ENCODE assay signal across 33 cellular contexts in the genomic region with DNA sequence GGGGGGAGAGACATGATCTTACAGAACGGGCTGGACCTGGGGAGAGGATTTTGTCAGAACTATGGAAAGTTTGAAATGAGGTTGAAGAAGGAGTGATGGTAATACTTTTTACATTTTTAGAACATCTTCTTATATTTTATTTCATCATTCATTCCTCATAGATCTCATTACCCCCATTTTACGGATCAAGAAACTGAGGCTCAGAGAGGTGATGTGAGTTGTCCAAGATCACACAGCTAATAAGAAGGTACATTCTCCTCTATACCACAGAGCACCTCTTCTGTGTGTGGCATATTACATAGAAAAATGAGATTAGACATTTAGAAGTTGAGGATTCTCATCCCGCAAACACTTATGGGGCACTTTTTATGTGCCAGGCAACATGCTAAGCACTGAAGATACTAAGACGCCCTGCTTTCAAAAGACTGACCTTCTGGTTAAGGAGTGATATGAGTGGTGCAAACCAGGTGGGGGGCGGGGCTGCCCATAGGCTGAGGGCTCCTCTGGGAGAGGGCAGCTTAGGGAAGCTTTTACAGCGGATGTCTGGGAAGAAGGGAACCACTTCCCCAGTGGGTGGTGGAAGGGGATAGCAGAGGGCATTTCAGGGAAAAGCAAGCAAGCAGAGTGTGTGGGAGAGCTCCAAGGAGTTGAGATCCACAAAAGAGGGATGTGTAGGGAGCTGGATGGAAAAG. TPM values are rescaled to one million over a fixed set of nuclear protein-coding genes. Genes with fewer than 3 reads are reported as not detected.
"Had no signal": no experiment of that assay in that cellular context is flagged by ENCODE, and none has a peak within 500 bp of the region (broad histone marks: within the 10 kb centered on the region; RNA-seq: fewer than 3 reads in every experiment).

No MANE protein-coding gene starts in this region.

- H3K36me3 ChIP-seq: adrenal gland, esophagus squamous epithelium, gastroesophageal sphincter, heart right ventricle had no signal

- H3K4me3 ChIP-seq: adrenal gland, body of pancreas, esophagus squamous epithelium, gastroesophageal sphincter, heart right ventricle had no signal

- FAIRE-seq: colon, endometrium, endothelial cell of umbilical vein had no signal

- DNase-seq: activated CD4-positive, alpha-beta memory T cell treated with anti-CD3 and anti-CD28 coated beads, Interleukin-2, amount 10 ng/mL, durations not matched to agents 7 days and 5 days; activated CD4-positive, alpha-beta T cell treated with anti-CD3 and anti-CD28 coated beads for 1 hour; activated CD4-positive, alpha-beta T cell treated with anti-CD3 and anti-CD28 coated beads for 4 hours; activated CD4-positive, alpha-beta T cell treated with anti-CD3 and anti-CD28 coated beads, Interleukin-2, amount 10 ng/mL, durations not matched to agents 7 days and 5 days; activated CD4-positive, alpha-beta T cell treated with anti-CD3 and anti-CD28 coated beads, Interleukin-2, amount 50 U/mL, for 4 hours; activated effector memory CD4-positive, alpha-beta T cell treated with anti-CD3 and anti-CD28 coated beads, Interleukin-2, amount 50 U/mL, for 16 hours; activated naive CD4-positive, alpha-beta T cell treated with anti-CD3 and anti-CD28 coated beads for 36 hours; activated naive CD8-positive, alpha-beta T cell treated with anti-CD3 and anti-CD28 coated beads for 36 hours; activated naive CD8-positive, alpha-beta T cell treated with anti-CD3 and anti-CD28 coated beads, Interleukin-2, amount 50 U/mL, for 24 hours; activated T-cell treated with anti-CD3 and anti-CD28 coated beads, Interleukin-2, amount 50 U/mL, for 1 hour; activated T-cell treated with anti-CD3 and anti-CD28 coated beads, Interleukin-2, amount 50 U/mL, for 48 hours; amygdala; aorta; body of pancreas; caudate nucleus; effector CD8-positive, alpha-beta T cell; esophagus squamous epithelium; foreskin melanocyte; heart right ventricle; T-helper 1 cell; T-helper 2 cell had no signal

- H3K9me3 ChIP-seq: adrenal gland, body of pancreas, esophagus squamous epithelium, gastroesophageal sphincter, heart right ventricle had no signal

- ATAC-seq: activated naive CD8-positive, alpha-beta T cell treated with anti-CD3 and anti-CD28 coated beads, Interleukin-2, amount 50 U/mL, for 24 hours; body of pancreas; gastroesophageal sphincter had no signal

- H3K27ac ChIP-seq: body of pancreas, gastroesophageal sphincter, heart right ventricle had no signal

- H3K27me3 ChIP-seq: adrenal gland, body of pancreas had no signal

- H3K4me1 ChIP-seq: body of pancreas, gastroesophageal sphincter had no signal

RNA-seq across cellular contexts. Expression of gene RNF39, which starts 17.4 kb away (rescaled TPM):
- total RNA-seq: activated CD4-positive, alpha-beta memory T cell treated with anti-CD3 and anti-CD28 coated beads, Interleukin-2, amount 10 ng/mL, durations not matched to agents 7 days and 5 days; activated CD4-positive, alpha-beta T cell treated with anti-CD3 and anti-CD28 coated beads, Interleukin-2, amount 10 ng/mL, durations not matched to agents 7 days and 5 days; activated naive CD4-positive, alpha-beta T cell treated with anti-CD3 and anti-CD28 coated beads for 36 hours; activated naive CD8-positive, alpha-beta T cell treated with anti-CD3 and anti-CD28 coated beads for 36 hours; activated T-helper 1 cell treated with anti-CD3 and anti-CD28 coated beads, Interleukin-12 subunit alpha, Interleukin-12 subunit beta, Interleukin-2, Interleukin-4 antibody, amounts not matched to agents 30 ng/mL and 10 ng/mL and 1 ng/mL, durations not matched to agents 14 hours and 24 hours and 36 hours; activated T-helper 2 cell treated with anti-CD3 and anti-CD28 coated beads, Interferon-gamma antibody, Interleukin-2, Interleukin-4, amounts not matched to agents 10 μg/mL and 5 μg/mL and 100 μg/mL, durations not matched to agents 14 hours and 24 hours and 36 hours; aorta; chondrocyte; dermis microvascular lymphatic vessel endothelial cell; endothelial cell of umbilical vein; fibroblast of lung; fibroblast of villous mesenchyme; glomerular endothelial cell; heart right ventricle had no signal
- polyA plus RNA-seq: endothelial cell of umbilical vein, fibroblast of lung had no signal

RNA-seq across cellular contexts. Expression of gene TRIM31, which starts 19.9 kb away (rescaled TPM):
- total RNA-seq: activated CD4-positive, alpha-beta memory T cell treated with anti-CD3 and anti-CD28 coated beads, Interleukin-2, amount 10 ng/mL, durations not matched to agents 7 days and 5 days; activated CD4-positive, alpha-beta T cell treated with anti-CD3 and anti-CD28 coated beads, Interleukin-2, amount 10 ng/mL, durations not matched to agents 7 days and 5 days; activated naive CD8-positive, alpha-beta T cell treated with anti-CD3 and anti-CD28 coated beads for 36 hours; activated T-helper 1 cell treated with anti-CD3 and anti-CD28 coated beads, Interleukin-12 subunit alpha, Interleukin-12 subunit beta, Interleukin-2, Interleukin-4 antibody, amounts not matched to agents 30 ng/mL and 10 ng/mL and 1 ng/mL, durations not matched to agents 14 hours and 24 hours and 36 hours; activated T-helper 2 cell treated with anti-CD3 and anti-CD28 coated beads, Interferon-gamma antibody, Interleukin-2, Interleukin-4, amounts not matched to agents 10 μg/mL and 5 μg/mL and 100 μg/mL, durations not matched to agents 14 hours and 24 hours and 36 hours; aorta; chondrocyte; dermis microvascular lymphatic vessel endothelial cell; endothelial cell of umbilical vein; fibroblast of lung; fibroblast of villous mesenchyme; gastroesophageal sphincter; glomerular endothelial cell; heart right ventricle had no signal
- polyA plus RNA-seq: endothelial cell of umbilical vein, fibroblast of lung, heart right ventricle had no signal

RNA-seq across cellular contexts. Expression of gene TRIM40, which starts 42.9 kb away (rescaled TPM):
- total RNA-seq: activated CD4-positive, alpha-beta memory T cell treated with anti-CD3 and anti-CD28 coated beads, Interleukin-2, amount 10 ng/mL, durations not matched to agents 7 days and 5 days; activated CD4-positive, alpha-beta T cell treated with anti-CD3 and anti-CD28 coated beads, Interleukin-2, amount 10 ng/mL, durations not matched to agents 7 days and 5 days; activated naive CD4-positive, alpha-beta T cell treated with anti-CD3 and anti-CD28 coated beads for 36 hours; activated naive CD8-positive, alpha-beta T cell treated with anti-CD3 and anti-CD28 coated beads for 36 hours; activated T-helper 1 cell treated with anti-CD3 and anti-CD28 coated beads, Interleukin-12 subunit alpha, Interleukin-12 subunit beta, Interleukin-2, Interleukin-4 antibody, amounts not matched to agents 30 ng/mL and 10 ng/mL and 1 ng/mL, durations not matched to agents 14 hours and 24 hours and 36 hours; activated T-helper 2 cell treated with anti-CD3 and anti-CD28 coated beads, Interferon-gamma antibody, Interleukin-2, Interleukin-4, amounts not matched to agents 10 μg/mL and 5 μg/mL and 100 μg/mL, durations not matched to agents 14 hours and 24 hours and 36 hours; adrenal gland; aorta; body of pancreas; chondrocyte; dermis microvascular lymphatic vessel endothelial cell; endothelial cell of umbilical vein; esophagus squamous epithelium; fibroblast of lung; fibroblast of villous mesenchyme; gastroesophageal sphincter; glomerular endothelial cell; heart right ventricle had no signal
- polyA plus RNA-seq: endothelial cell of umbilical vein, fibroblast of lung, heart right ventricle had no signal
